Comparison of ENCODE assay signal across 27 cellular contexts in genomic region chr7:33965116-33965827, GRCh38. TPM values are rescaled to one million over a fixed set of nuclear protein-coding genes. Genes with fewer than 3 reads are reported as not detected.
DNase-seq lines count a peak whose midpoint lies in the region; ATAC-seq and TF ChIP-seq lines count a peak whose summit lies in the region.
"Had no signal": no experiment of that assay in that cellular context is flagged by ENCODE, and none has a peak within 500 bp of the region (broad histone marks: within the 10 kb centered on the region; RNA-seq: fewer than 3 reads in every experiment).

No MANE protein-coding gene starts in this region.

- H3K9ac ChIP-seq in adipocyte (ENCODE audit: low read length) = peak overlapping the region; percentile 80

- H3K4me3 ChIP-seq in adipocyte (ENCODE audit: low read length) (peak overlapping the region; percentile 69), fibroblast of the aortic adventitia (ENCODE audit: low read depth, low read length) (no peak overlapping the region), psoas muscle (no peak overlapping the region)
- H3K4me3 ChIP-seq: prostate gland, spleen, thyroid gland had no signal

- peak; percentile 11 for DNase-seq in GM03348 (ENCODE audit: low spot score)
- DNase-seq in adipocyte (ENCODE audit: low read depth) = peak; percentile 67
- peak; percentile 91 for DNase-seq in fibroblast of the aortic adventitia (ENCODE audit: low read depth)
- no peak for DNase-seq in psoas muscle
- no peak for DNase-seq in stimulated activated naive CD4-positive, alpha-beta T cell treated with Interleukin-2 at 50 U/mL for 16 hours (lab: John Stamatoyannopoulos, UW)
- DNase-seq in NCI-H2171 treated with DMSO at 0.1 percent for 48 hours (lab: John Stamatoyannopoulos, UW) = no peak
- no peak for DNase-seq in epidermal melanocyte (ENCODE audit: insufficient read length, low spot score)
- DNase-seq: activated CD8-positive, alpha-beta memory T cell treated with anti-CD3 and anti-CD28 coated beads for 24 hours; activated naive CD4-positive, alpha-beta T cell; activated T-cell treated with anti-CD3 and anti-CD28 coated beads, Interleukin-2, amount 50 U/mL, for 24 hours; amniotic stem cell; central memory CD4-positive, alpha-beta T cell; DMS 273 treated with DMSO at 0.1 percent for 48 hours; erythroblast; left cardiac atrium; NCI-H146; NCI-H2171; NCI-H526; spleen; stimulated activated CD4-positive, alpha-beta T cell treated with anti-CD3 and anti-CD28 coated beads, Interleukin-4, amount 100 ng/mL, for 1 hour; stimulated activated naive CD4-positive, alpha-beta T cell; SW 1271; thyroid gland had no signal

- WGBS in psoas muscle, 3 donors = 36 to 52% (median 43%) methylated on average over 2 of the region's 2 CpGs

- H3K9me3 ChIP-seq in adipocyte (ENCODE audit: control insufficient read depth, low read length) (no peaks in the 10 kb centered on the region), psoas muscle (no peaks in the 10 kb centered on the region)
- H3K9me3 ChIP-seq: prostate gland, spleen, thyroid gland had no signal

- H3K36me3 ChIP-seq in adipocyte (ENCODE audit: control insufficient read depth, insufficient read depth, low read length, severe bottlenecking) (peaks cover 11% of the 10 kb centered on the region), psoas muscle (ENCODE audit: insufficient read depth in 1 of 2, low read depth in 1 of 2) (no peaks in the 10 kb centered on the region)
- H3K36me3 ChIP-seq: prostate gland, spleen, thyroid gland had no signal

- TF ChIP-seq CTCF in fibroblast of the aortic adventitia (IDR thresholded peaks at IDR 0.05; ENCODE audit: insufficient read depth, low read length) = no peak
- TF ChIP-seq CTCF in psoas muscle (IDR thresholded peaks at IDR 0.05) = no peak

- ATAC-seq in psoas muscle = peak; percentile 83 to 95 (median 90)
- ATAC-seq in HG03442 (IDR thresholded peaks at IDR 0.05; ENCODE audit: unreplicated experiment) = no peak

- no peak overlapping the region for H3K27ac ChIP-seq in psoas muscle
- H3K27ac ChIP-seq: prostate gland, RWPE1, spleen, thyroid gland had no signal

- H3K4me1 ChIP-seq in adipocyte (ENCODE audit: control insufficient read depth, insufficient read depth, low read length) = peaks cover 54% of the 10 kb centered on the region
- peaks cover 9% of the 10 kb centered on the region for H3K4me1 ChIP-seq in psoas muscle
- H3K4me1 ChIP-seq: prostate gland, spleen, thyroid gland had no signal

- H3K27me3 ChIP-seq in adipocyte (replicated peaks; ENCODE audit: control insufficient read depth, insufficient read depth, low read length) (no peaks in the 10 kb centered on the region), psoas muscle (ENCODE audit: insufficient read depth in 3 of 3, low read length in 2 of 3) (no peaks in the 10 kb centered on the region)
- H3K27me3 ChIP-seq: spleen, thyroid gland had no signal

- intact Hi-C loops in psoas muscle (cut with DNase I) = no loop called here

RNA-seq across cellular contexts. Expression of gene BMPER, which starts 59.9 kb away (rescaled TPM):
- 45.4 and 157 TPM in 2 replicates for total RNA-seq in fibroblast of the aortic adventitia (ENCODE audit: low replicate concordance)
- 1 to 10 TPM; 1.9 to 7.6 (median 2.6) TPM for total RNA-seq in psoas muscle
- 1 to 10 TPM; 1.0 to 3.8 (median 1.6) TPM for polyA plus RNA-seq in psoas muscle
- total RNA-seq: neural crest cell had no signal

Comparison
In these comparisons a context has a peak if more than half of its experiments do, and no peak if none do; other contexts are left out.
1. DNase-seq: peak in GM03348 (single experiment), adipocyte (single experiment) and fibroblast of the aortic adventitia (single experiment); none in psoas muscle (0 of 2), stimulated activated naive CD4-positive, alpha-beta T cell treated with Interleukin-2 at 50 U/mL for 16 hours (single experiment), NCI-H2171 treated with DMSO at 0.1 percent for 48 hours (single experiment) and epidermal melanocyte (single experiment).